In genomic region chr22:26707581-26707980, GRCh38 we compare ENCODE assay signal across 25 cellular contexts. TPM values are rescaled to one million over a fixed set of nuclear protein-coding genes. Genes with fewer than 3 reads are reported as not detected.
A peak's percentile ranks its signal among the peaks of the same experiment; 100 is the strongest.
DNase-seq lines count a peak whose midpoint lies in the region; TF ChIP-seq lines count a peak whose summit lies in the region.
"Had no signal": no experiment of that assay in that cellular context is flagged by ENCODE, and none has a peak within 500 bp of the region (broad histone marks: within the 10 kb centered on the region; RNA-seq: fewer than 3 reads in every experiment).

No MANE protein-coding gene starts in this region.

- H3K4me1 Mint-ChIP-seq in MCF 10A (ENCODE audit: insufficient read depth, unreplicated experiment) = no peaks in the 10 kb centered on the region

- no peak for TF ChIP-seq CTCF in MCF 10A (IDR thresholded peaks at IDR 0.05; ENCODE audit: unreplicated experiment)

- BruUV-seq in MCF 10A (replicated peaks; lab: Mats Ljungman, UMichigan) = no TSS peak

- H3K9me3 Mint-ChIP-seq in MCF 10A (ENCODE audit: unreplicated experiment) = no peaks in the 10 kb centered on the region
- H3K9me3 Mint-ChIP-seq: activated naive CD8-positive, alpha-beta T cell treated with anti-CD3 and anti-CD28 coated beads, Interleukin-2, amount 10 ng/mL, durations not matched to agents 7 days and 5 days; immature natural killer cell had no signal

- peaks cover 7% of the 10 kb centered on the region for H3K36me3 Mint-ChIP-seq in MCF 10A (ENCODE audit: insufficient read depth, unreplicated experiment)
- H3K36me3 Mint-ChIP-seq: natural killer cell had no signal

- intact Hi-C loops in MCF 10A (cut with micrococcal nuclease) = no loop called here

- no peak overlapping the region for H3K27ac Mint-ChIP-seq in MCF 10A (ENCODE audit: low read depth, unreplicated experiment)
- H3K27ac Mint-ChIP-seq: activated naive CD8-positive, alpha-beta T cell treated with anti-CD3 and anti-CD28 coated beads, Interleukin-2, amount 10 ng/mL, durations not matched to agents 7 days and 5 days; activated T-helper 2 cell treated with anti-CD3 and anti-CD28 coated beads, Interferon-gamma antibody, Interleukin-2, Interleukin-4, amounts not matched to agents 10 μg/mL and 5 μg/mL and 100 μg/mL, durations not matched to agents 14 hours and 24 hours and 36 hours; stimulated activated naive B cell treated with anti-CD40 and anti-IgM and Interleukin-4, amounts not matched to agents 10 μg/mL and 1 μg/mL and 100 μg/mL, for 72 hours had no signal

- DNase-seq in T47D (ENCODE audit: low read depth in 1 of 2, low spot score in 1 of 2) (peak; percentile 12 to 75), MCF 10A (ENCODE audit: unreplicated experiment) (no peak), NCI-H2029 treated with DMSO at 0.1 percent for 48 hours (lab: John Stamatoyannopoulos, UW) (peak; percentile 6), epithelial cell of prostate (ENCODE audit: low read depth, low spot score) (peak; percentile 34), superior temporal gyrus (ENCODE audit: extremely low spot score) (peak; percentile 28), putamen (ENCODE audit: low spot score) (no peak), NCI-H526 treated with DMSO at 0.1 percent for 48 hours (lab: John Stamatoyannopoulos, UW) (no peak), NOMO-1 treated with DMSO at 0.1 percent for 48 hours (lab: John Stamatoyannopoulos, UW; ENCODE audit: unreplicated experiment) (no peak)
- DNase-seq: activated naive CD8-positive, alpha-beta T cell treated with anti-CD3 and anti-CD28 coated beads, Interleukin-2, amount 10 ng/mL, durations not matched to agents 7 days and 5 days; BE2C; erythroblast; HCEC 1CT; hippocampal formation; immature natural killer cell; left ventricle myocardium inferior; natural killer cell; NCI-H1105 treated with DMSO at 0.1 percent for 48 hours; NCI-H2171 treated with DMSO at 0.1 percent for 48 hours; right cardiac atrium; stimulated activated CD4-positive, alpha-beta T cell treated with anti-CD3 and anti-CD28 coated beads, Interleukin-4, amount 100 ng/mL, for 1 hour; stimulated activated naive B cell treated with anti-CD40 and anti-IgM and Interleukin-4, amounts not matched to agents 10 μg/mL and 1 μg/mL and 100 μg/mL, for 72 hours; T-helper 2 cell; uterus had no signal

- H3K27ac ChIP-seq in epithelial cell of prostate = no peak overlapping the region
- H3K27ac ChIP-seq: uterus, VCaP had no signal

- H3K27me3 Mint-ChIP-seq in MCF 10A (ENCODE audit: insufficient read depth, unreplicated experiment) = no peaks in the 10 kb centered on the region
- H3K27me3 Mint-ChIP-seq: activated naive CD8-positive, alpha-beta T cell treated with anti-CD3 and anti-CD28 coated beads, Interleukin-2, amount 10 ng/mL, durations not matched to agents 7 days and 5 days; stimulated activated naive B cell treated with anti-CD40 and anti-IgM and Interleukin-4, amounts not matched to agents 10 μg/mL and 1 μg/mL and 100 μg/mL, for 72 hours had no signal

- in situ Hi-C loops in T47D (cut with HindIII; ENCODE audit: low pct_unique_long_range_greater_than_20kb, low sequenced_read_pairs) = no loop called here

- CTCF ChIA-PET in MCF 10A (lab: Yijun Ruan, JAX) = interaction anchor here (0.6 to 1.2 kb wide), 4 partner anchors 23 to 49 kb away, joined by 3 to 4 read pairs (median 3); no protein-coding TSS in a partner anchor

- no peak overlapping the region for H3K4me3 Mint-ChIP-seq in MCF 10A (ENCODE audit: unreplicated experiment)
- H3K4me3 Mint-ChIP-seq: activated naive CD8-positive, alpha-beta T cell treated with anti-CD3 and anti-CD28 coated beads, Interleukin-2, amount 10 ng/mL, durations not matched to agents 7 days and 5 days; immature natural killer cell; natural killer cell; stimulated activated naive B cell treated with anti-CD40 and anti-IgM and Interleukin-4, amounts not matched to agents 10 μg/mL and 1 μg/mL and 100 μg/mL, for 72 hours had no signal

- POLR2A ChIA-PET in MCF 10A (lab: Yijun Ruan, JAX) = no interaction called here

RNA-seq across cellular contexts. Expression of gene MIAT, which starts 50.2 kb away (rescaled TPM):
- 0.49 and 0.56 TPM in 2 replicates for total RNA-seq in MCF 10A (2022)

Comparison
In these comparisons a context has a peak if more than half of its experiments do, and no peak if none do; other contexts are left out.
1. DNase-seq: peak in T47D (2 of 2), NCI-H2029 treated with DMSO at 0.1 percent for 48 hours (single experiment), epithelial cell of prostate (single experiment) and superior temporal gyrus (single experiment); none in MCF 10A (single experiment), putamen (single experiment), NCI-H526 treated with DMSO at 0.1 percent for 48 hours (single experiment) and NOMO-1 treated with DMSO at 0.1 percent for 48 hours (single experiment).